2 cellular contexts compared by ENCODE assay signal in genomic region chr17:28755486-28755885, GRCh38.
TF ChIP-seq lines count a peak whose summit lies in the region.

No MANE protein-coding gene starts in this region.

TF ChIP-seq in H1, 55 proteins besides CTCF, POLR2A, EP300 and RAD21:
- TF ChIP-seq RBBP5 (IDR thresholded peaks at IDR 0.05; ENCODE audit: borderline replicate concordance, low read depth, low read length) (no peak), KDM4A (IDR thresholded peaks at IDR 0.05; ENCODE audit: low read depth, low read length, severe bottlenecking) (no peak), RNF2 (IDR thresholded peaks at IDR 0.05; ENCODE audit: borderline replicate concordance, low read depth, low read length, missing control alignments, poor library complexity, severe bottlenecking) (no peak), FOSL1 (IDR thresholded peaks at IDR 0.05; ENCODE audit: insufficient read depth, low read depth, low read length) (no peak), CBX8 (IDR thresholded peaks at IDR 0.05; ENCODE audit: borderline replicate concordance, low read depth, low read length) (no peak), KDM1A (IDR thresholded peaks at IDR 0.05; ENCODE audit: borderline replicate concordance, low read length) (no peak), SUZ12 (IDR thresholded peaks at IDR 0.05; ENCODE audit: low read length) (no peak), TAF7 (optimal IDR thresholded peaks at IDR 0.05; ENCODE audit: borderline replicate concordance, low read depth, low read length) (no peak), RXRA (IDR thresholded peaks at IDR 0.05; ENCODE audit: insufficient read depth, low read depth, low read length) (no peak), HDAC2 (IDR thresholded peaks at IDR 0.05; ENCODE audit: borderline replicate concordance in 1 of 2, low read depth in 2 of 2, low read length in 2 of 2) (no peak), GABPA (IDR thresholded peaks at IDR 0.05; ENCODE audit: borderline replicate concordance, insufficient read depth, low read length) (no peak), SP2 (IDR thresholded peaks at IDR 0.05; ENCODE audit: low read length) (no peak), TBP (IDR thresholded peaks at IDR 0.05; ENCODE audit: low read depth, low read length) (no peak), POLR2AphosphoS5 (IDR thresholded peaks at IDR 0.05; ENCODE audit: low read depth, low read length) (no peak)
- TF ChIP-seq, protein P1, sequence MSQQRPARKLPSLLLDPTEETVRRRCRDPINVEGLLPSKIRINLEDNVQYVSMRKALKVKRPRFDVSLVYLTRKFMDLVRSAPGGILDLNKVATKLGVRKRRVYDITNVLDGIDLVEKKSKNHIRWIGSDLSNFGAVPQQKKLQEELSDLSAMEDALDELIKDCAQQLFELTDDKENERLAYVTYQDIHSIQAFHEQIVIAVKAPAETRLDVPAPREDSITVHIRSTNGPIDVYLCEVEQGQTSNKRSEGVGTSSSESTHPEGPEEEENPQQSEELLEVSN (IDR thresholded peaks at IDR 0.05) = no peak
- TF ChIP-seq, protein P2, sequence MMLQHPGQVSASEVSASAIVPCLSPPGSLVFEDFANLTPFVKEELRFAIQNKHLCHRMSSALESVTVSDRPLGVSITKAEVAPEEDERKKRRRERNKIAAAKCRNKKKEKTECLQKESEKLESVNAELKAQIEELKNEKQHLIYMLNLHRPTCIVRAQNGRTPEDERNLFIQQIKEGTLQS (IDR thresholded peaks at IDR 0.05; ENCODE audit: insufficient read depth, low read depth, low read length) = no peak

TF ChIP-seq in GM12891, 5 proteins besides CTCF, POLR2A, EP300 and RAD21:
- TF ChIP-seq POLR2AphosphoS5 (IDR thresholded peaks at IDR 0.05; ENCODE audit: low read depth, low read length) (no peak), SPI1 (IDR thresholded peaks at IDR 0.05; ENCODE audit: low read depth, low read length) (no peak), PAX5 (IDR thresholded peaks at IDR 0.05; ENCODE audit: insufficient read depth, low read length, severe bottlenecking) (no peak), POU2F2 (IDR thresholded peaks at IDR 0.05; ENCODE audit: low read depth, low read length) (no peak), TAF1 (IDR thresholded peaks at IDR 0.05; ENCODE audit: low read depth, low read length) (no peak)
